In the genomic region with DNA sequence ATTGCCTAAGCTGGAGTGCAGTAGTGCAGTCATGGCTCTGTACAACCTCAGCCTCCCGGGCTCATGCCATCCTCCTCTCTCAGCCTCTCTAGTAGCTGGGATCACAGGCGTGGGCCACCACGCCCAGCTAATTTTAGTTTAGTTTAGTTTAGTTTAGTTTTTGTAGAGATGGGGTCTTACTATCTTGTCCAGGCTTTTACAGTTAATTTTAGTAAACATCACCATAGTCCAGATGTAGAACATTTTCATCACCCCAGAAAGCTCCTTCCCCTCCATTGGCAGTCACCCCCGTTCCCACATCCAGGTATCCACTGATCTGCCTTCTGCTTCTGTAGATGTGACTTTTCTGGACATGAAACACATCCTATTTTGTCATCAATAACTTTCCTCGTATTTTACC, we compare ENCODE assay signal across 11 cellular contexts. TPM values are rescaled to one million over a fixed set of nuclear protein-coding genes. Genes with fewer than 3 reads are reported as not detected.
A peak's percentile ranks its signal among the peaks of the same experiment; 100 is the strongest.
DNase-seq lines count a peak whose midpoint lies in the region; ATAC-seq, FAIRE-seq and TF ChIP-seq lines count a peak whose summit lies in the region.
"Had no signal": no experiment of that assay in that cellular context is flagged by ENCODE, and none has a peak within 500 bp of the region (broad histone marks: within the 10 kb centered on the region; RNA-seq: fewer than 3 reads in every experiment).

No MANE protein-coding gene starts in this region.

- no peak for TF ChIP-seq POLR2A in adrenal gland (IDR thresholded peaks at IDR 0.05)

- intact Hi-C loops in CD8-positive, alpha-beta T cell (cut with DNase I, micrococcal nuclease) = loop anchor here (1.0 to 5.0 kb wide), 8 partner anchors 28 to 192 kb away; a partner anchor contains a TSS
- intact Hi-C loops in adrenal gland (cut with DNase I) = no loop called here

- 84 to 91% (median 86%) methylated on average over 5 of the region's 5 CpGs for WGBS in adrenal gland, 4 donors

- H3K9me3 ChIP-seq in CD8-positive, alpha-beta T cell (ENCODE audit: low read length) = no peaks in the 10 kb centered on the region
- H3K9me3 ChIP-seq in adrenal gland (replicated peaks in 1 of 3) = no peaks in the 10 kb centered on the region
- H3K9me3 ChIP-seq: uterus had no signal

- peak overlapping the region; percentile 59 for H3K27ac ChIP-seq in CD8-positive, alpha-beta T cell (ENCODE audit: low read depth, low read length)
- peak overlapping the region in 4 of 5 donors; percentile 2 to 77 (median 32) for H3K27ac ChIP-seq in adrenal gland
- H3K27ac ChIP-seq: uterus had no signal

- no peaks in the 10 kb centered on the region for H3K27me3 Mint-ChIP-seq in CD8-positive, alpha-beta T cell (ENCODE audit: low read depth)
- H3K27me3 Mint-ChIP-seq in HFFc6 (ENCODE audit: insufficient read depth) = peaks cover 3% of the 10 kb centered on the region
- H3K27me3 Mint-ChIP-seq in natural killer cell treated with Interleukin-12 subunit alpha and Interleukin-12 subunit beta and Interleukin-15 and Interleukin-18, amount 100 ng/mL, for 72 hours = no peaks in the 10 kb centered on the region

- H3K36me3 Mint-ChIP-seq in CD8-positive, alpha-beta T cell = peaks cover 20% of the 10 kb centered on the region
- peaks cover 31% of the 10 kb centered on the region for H3K36me3 Mint-ChIP-seq in HFFc6 (ENCODE audit: low read depth)
- peaks cover 10% of the 10 kb centered on the region for H3K36me3 Mint-ChIP-seq in natural killer cell treated with Interleukin-12 subunit alpha and Interleukin-12 subunit beta and Interleukin-15 and Interleukin-18, amount 100 ng/mL, for 72 hours

- peaks cover 84% of the 10 kb centered on the region for H3K4me1 Mint-ChIP-seq in CD8-positive, alpha-beta T cell (ENCODE audit: low read depth)
- peaks cover 29% of the 10 kb centered on the region for H3K4me1 Mint-ChIP-seq in HFFc6 (ENCODE audit: low read depth)
- H3K4me1 Mint-ChIP-seq in natural killer cell treated with Interleukin-12 subunit alpha and Interleukin-12 subunit beta and Interleukin-15 and Interleukin-18, amount 100 ng/mL, for 72 hours (ENCODE audit: low read depth in 2 of 2) = peaks cover 70 to 74% of the 10 kb centered on the region in 2 donors

- POLR2A ChIA-PET in CD8-positive, alpha-beta T cell (lab: Charles Lee) = interaction anchor here (1.3 to 2.0 kb wide), 6 partner anchors 27 to 77 kb away, joined by 4 to 13 read pairs (median 8); a partner anchor contains a TSS

- TF ChIP-seq CTCF in CD8-positive, alpha-beta T cell (IDR thresholded peaks at IDR 0.05) = no peak
- TF ChIP-seq CTCF in HFFc6 (IDR thresholded peaks at IDR 0.05) (no peak), adrenal gland (IDR thresholded peaks at IDR 0.05) (no peak)

- H3K27ac Mint-ChIP-seq in CD8-positive, alpha-beta T cell = peak overlapping the region; percentile 95
- H3K27ac Mint-ChIP-seq in HFFc6 = peak overlapping the region; percentile 74
- peak overlapping the region; percentile 98 for H3K27ac Mint-ChIP-seq in natural killer cell treated with Interleukin-12 subunit alpha and Interleukin-12 subunit beta and Interleukin-15 and Interleukin-18, amount 100 ng/mL, for 72 hours

- CTCF ChIA-PET in CD8-positive, alpha-beta T cell (lab: Charles Lee) = interaction anchor here (0.6 to 5.1 kb wide), 8 partner anchors 9 to 105 kb away, joined by 3 to 48 read pairs (median 6); a partner anchor contains a TSS

- peak overlapping the region; percentile 70 for H3K4me3 Mint-ChIP-seq in CD8-positive, alpha-beta T cell
- H3K4me3 Mint-ChIP-seq in HFFc6 = no peak overlapping the region
- H3K4me3 Mint-ChIP-seq in natural killer cell treated with Interleukin-12 subunit alpha and Interleukin-12 subunit beta and Interleukin-15 and Interleukin-18, amount 100 ng/mL, for 72 hours = peak overlapping the region; percentile 81

- no peaks in the 10 kb centered on the region for H3K27me3 ChIP-seq in CD8-positive, alpha-beta T cell (ENCODE audit: insufficient read depth, low read length)
- no peaks in the 10 kb centered on the region for H3K27me3 ChIP-seq in adrenal gland
- H3K27me3 ChIP-seq: uterus had no signal

- no peak for ATAC-seq in CD8-positive, alpha-beta T cell
- no peak for ATAC-seq in natural killer cell treated with Interleukin-12 subunit alpha and Interleukin-12 subunit beta and Interleukin-15 and Interleukin-18, amount 100 ng/mL, for 72 hours
- ATAC-seq in GM18502 (IDR thresholded peaks at IDR 0.05; ENCODE audit: poor library complexity, unreplicated experiment) = no peak

- H3K9me3 Mint-ChIP-seq in CD8-positive, alpha-beta T cell = no peaks in the 10 kb centered on the region
- H3K9me3 Mint-ChIP-seq in HFFc6 = no peaks in the 10 kb centered on the region
- H3K9me3 Mint-ChIP-seq in natural killer cell treated with Interleukin-12 subunit alpha and Interleukin-12 subunit beta and Interleukin-15 and Interleukin-18, amount 100 ng/mL, for 72 hours = no peaks in the 10 kb centered on the region

- no peak for FAIRE-seq in urothelium cell line (lab: Jason Lieb, UNC)
- FAIRE-seq: islet of Langerhans had no signal

- DNase-seq in CD8-positive, alpha-beta T cell = no peak
- DNase-seq in HFFc6 = no peak
- no peak for DNase-seq in adrenal gland
- no peak for DNase-seq in natural killer cell treated with Interleukin-12 subunit alpha and Interleukin-12 subunit beta and Interleukin-15 and Interleukin-18, amount 100 ng/mL, for 72 hours (ENCODE audit: low spot score)
- no peak for DNase-seq in NCI-H226
- no peak for DNase-seq in urothelium cell line (ENCODE audit: low spot score)
- no peak for DNase-seq in A172 (ENCODE audit: low spot score)
- DNase-seq: NCI-H1092 treated with DMSO at 0.1 percent for 48 hours had no signal

- peaks cover 83% of the 10 kb centered on the region for H3K4me1 ChIP-seq in CD8-positive, alpha-beta T cell (ENCODE audit: insufficient read depth, low read length)
- H3K4me1 ChIP-seq in adrenal gland (replicated peaks in 1 of 2) = peaks cover 0 to 39% of the 10 kb centered on the region in 2 donors
- H3K4me1 ChIP-seq: uterus had no signal

- peaks cover 7% of the 10 kb centered on the region for H3K36me3 ChIP-seq in CD8-positive, alpha-beta T cell (ENCODE audit: insufficient read depth, low read length)
- peaks cover 0 to 22% of the 10 kb centered on the region in 2 donors for H3K36me3 ChIP-seq in adrenal gland (replicated peaks in 1 of 2)
- H3K36me3 ChIP-seq: uterus had no signal

- H3K4me3 ChIP-seq in CD8-positive, alpha-beta T cell (ENCODE audit: low read depth, low read length) = peak overlapping the region; percentile 10
- no peak overlapping the region for H3K4me3 ChIP-seq in adrenal gland
- H3K4me3 ChIP-seq: uterus had no signal

RNA-seq across cellular contexts. Expression of a gene that starts 41.1 kb away (rescaled TPM):
- 100 to 1,000 TPM; 309 to 337 TPM for total RNA-seq in CD8-positive, alpha-beta T cell
- total RNA-seq in HFFc6 (2021; fragmentation: NEBNext Ultra II Directional; extraction: Animal tissue kit (Norgen Biotek cat#: 25700)) = 100 to 1,000 TPM in 1 of 6 experiments, 10 to 100 TPM in 5; 91.5 to 122 (median 99.5) TPM
- total RNA-seq in adrenal gland = 100 to 1,000 TPM; 134 to 196 (median 170) TPM
- 100 to 1,000 TPM; 103 to 157 (median 124) TPM for polyA plus RNA-seq in adrenal gland
- total RNA-seq in natural killer cell treated with Interleukin-12 subunit alpha and Interleukin-12 subunit beta and Interleukin-15 and Interleukin-18, amount 100 ng/mL, for 72 hours = 100 to 1,000 TPM; 403 to 422 TPM
- 51.7 and 56.0 TPM in 2 replicates for total RNA-seq in A172 (2014; rRNA removed; shearing (Covaris generic))

RNA-seq across cellular contexts. Expression of a gene that starts 57.7 kb away (rescaled TPM):
- 10 to 100 TPM; 47.3 to 52.1 TPM for total RNA-seq in CD8-positive, alpha-beta T cell
- 10 to 100 TPM; 28.6 to 36.8 (median 35.0) TPM for total RNA-seq in HFFc6 (2021; fragmentation: NEBNext Ultra II Directional; extraction: Animal tissue kit (Norgen Biotek cat#: 25700))
- 10 to 100 TPM; 16.4 to 82.7 (median 44.5) TPM for total RNA-seq in adrenal gland
- polyA plus RNA-seq in adrenal gland = 100 to 1,000 TPM in 2 of 3 donors, 1 to 10 TPM in 1; 8.1 to 466 (median 422) TPM
- total RNA-seq in natural killer cell treated with Interleukin-12 subunit alpha and Interleukin-12 subunit beta and Interleukin-15 and Interleukin-18, amount 100 ng/mL, for 72 hours = 100 to 1,000 TPM in 1 of 2 donors, 10 to 100 TPM in 1; 32.0 to 110 TPM
- total RNA-seq in A172 (2014; rRNA removed; shearing (Covaris generic)) = 43.0 and 48.8 TPM in 2 replicates

Comparison
In these comparisons a context has a peak if more than half of its experiments do, and no peak if none do; other contexts are left out.
1. intact Hi-C loops: an anchor here in CD8-positive, alpha-beta T cell (1.0 to 5.0 kb wide); none called in adrenal gland.